ENCODE assay signal across 8 cellular contexts in genomic region chr12:55619352-55620138, GRCh38. TPM values are rescaled to one million over a fixed set of nuclear protein-coding genes. Genes with fewer than 3 reads are reported as not detected.
DNase-seq lines count a peak whose midpoint lies in the region; ATAC-seq and TF ChIP-seq lines count a peak whose summit lies in the region.

No MANE protein-coding gene starts in this region.

- DNase-seq in Caki2 (ENCODE audit: low read depth) (peak; percentile 83), NCI-H1930 (lab: John Stamatoyannopoulos, UW) (peak; percentile 52 to 67), T-cell (peak in 22 of 34 experiments; percentile 3 to 65 (median 15)), ecto neural progenitor cell (ENCODE audit: low spot score) (peak; percentile 69), lung microvascular endothelial cell (ENCODE audit: low read depth in 2 of 2) (peak; percentile 73 to 94), upper lobe of right lung (no peak)

- H3K4me1 ChIP-seq in upper lobe of right lung, result no peaks in the 10 kb centered on the region

- peaks cover 27 to 39% of the 10 kb centered on the region in 2 donors for H3K27me3 Mint-ChIP-seq in T-cell

- peaks cover 2 to 4% (median 3%) of the 10 kb centered on the region in 3 donors for H3K4me1 Mint-ChIP-seq in T-cell

- H3K27ac ChIP-seq in upper lobe of right lung, result no peak overlapping the region

- no peak overlapping the region for H3K27ac Mint-ChIP-seq in T-cell

- intact Hi-C loops in upper lobe of right lung (cut with DNase I), result loop anchor here (10.0 kb wide), 1 partner anchor 425 kb away; no protein-coding TSS in a partner anchor

- H3K9me3 Mint-ChIP-seq in T-cell, result peaks cover 7 to 19% (median 9%) of the 10 kb centered on the region in 3 donors

- H3K36me3 Mint-ChIP-seq in T-cell, result peaks cover 4% of the 10 kb centered on the region

- in situ Hi-C loops in Caki2 (cut with HindIII; ENCODE audit: low pct_unique_long_range_greater_than_20kb, low sequenced_read_pairs), result no loop called here

- H3K27me3 ChIP-seq in upper lobe of right lung, result no peaks in the 10 kb centered on the region

- H3K4me3 ChIP-seq in upper lobe of right lung, result no peak overlapping the region

- no peak overlapping the region for H3K4me3 Mint-ChIP-seq in T-cell

- no peaks in the 10 kb centered on the region for H3K9me3 ChIP-seq in upper lobe of right lung

- H3K36me3 ChIP-seq in upper lobe of right lung, result no peaks in the 10 kb centered on the region

- POLR2A ChIA-PET in T-cell (lab: Charles Lee), result no interaction called here

- TF ChIP-seq CTCF in upper lobe of right lung (IDR thresholded peaks at IDR 0.05), result peak; percentile 84

- CTCF ChIA-PET in T-cell (lab: Charles Lee), result interaction anchor here (0.8 to 1.3 kb wide), 3 partner anchors 27 to 431 kb away, joined by 3 read pairs; no protein-coding TSS in a partner anchor

- ATAC-seq in GM19023 (IDR thresholded peaks at IDR 0.05; ENCODE audit: unreplicated experiment) (peak; percentile 77), HG03095 (IDR thresholded peaks at IDR 0.05; ENCODE audit: unreplicated experiment) (peak; percentile 82), T-cell (replicated peaks in 1 of 4) (peak; percentile 89 to 92 (median 90)), upper lobe of right lung (peak; percentile 97)

RNA-seq across cellular contexts. Expression of gene OR10P1, which starts 17.1 kb away (rescaled TPM):
- not detected in 2 replicates for total RNA-seq in Caki2 (2014; rRNA removed; shearing (Covaris generic); ENCODE audit: low replicate concordance)
- total RNA-seq in T-cell (not detected), lung microvascular endothelial cell (not detected in 2 replicates), upper lobe of right lung (not detected)

RNA-seq across cellular contexts. Expression of gene OR2AP1, which starts 47.3 kb away (rescaled TPM):
- total RNA-seq in Caki2 (2014; rRNA removed; shearing (Covaris generic); ENCODE audit: low replicate concordance), result not detected in 2 replicates
- under 1 TPM in 1 of 5 donors, not detected in 4; 0.55 TPM for total RNA-seq in T-cell
- not detected in 2 replicates for total RNA-seq in lung microvascular endothelial cell
- total RNA-seq in upper lobe of right lung, result not detected
